ENCODE assay signal across 2 cellular contexts in the genomic region with DNA sequence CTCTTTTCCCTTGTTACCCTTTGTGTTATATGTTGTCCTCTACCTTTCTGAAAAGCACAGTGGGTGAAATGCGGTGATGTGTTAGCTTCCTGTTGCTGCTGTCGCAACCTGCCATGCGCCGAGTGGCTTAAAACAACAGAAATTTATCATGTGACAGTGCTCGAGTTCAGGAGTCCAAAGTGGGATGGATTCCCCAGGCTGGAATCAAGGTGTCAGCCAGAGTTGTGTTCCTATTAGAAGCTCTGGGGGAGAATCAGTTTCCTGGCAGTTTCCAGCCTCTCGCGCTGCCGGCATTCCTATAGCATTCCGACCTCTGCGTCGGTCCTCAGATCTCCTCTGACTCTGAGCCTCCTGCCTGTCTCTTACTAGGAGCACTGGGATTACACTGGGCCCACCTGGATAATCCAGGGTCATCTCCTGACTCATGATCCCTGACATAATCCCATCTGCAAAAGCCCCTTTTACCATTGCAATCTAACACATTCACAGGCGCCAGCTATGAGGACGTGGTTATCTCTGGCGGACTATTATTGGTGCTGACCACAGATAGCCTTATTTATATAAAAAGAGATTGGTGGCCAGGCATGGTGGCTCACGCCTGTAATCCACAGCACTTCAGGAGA.
A peak's percentile ranks its signal among the peaks of the same experiment; 100 is the strongest.
TF ChIP-seq lines count a peak whose summit lies in the region.

No MANE protein-coding gene starts in this region.

TF ChIP-seq in H1, 55 proteins besides CTCF, POLR2A, EP300 and RAD21:
- TF ChIP-seq TEAD4 (IDR thresholded peaks at IDR 0.05; ENCODE audit: low read depth, low read length): 0 out of 2 replicates have a peak, but pooled peaks have one; percentile 53
- no peak for TF ChIP-seq POU5F1 (IDR thresholded peaks at IDR 0.05; ENCODE audit: low read depth, low read length)

TF ChIP-seq in HepG2, 621 proteins besides CTCF, POLR2A, EP300 and RAD21 (continues in another document):
- TF ChIP-seq TBX2 (CRISPR knock-in tag; IDR thresholded peaks at IDR 0.05; ENCODE audit: borderline replicate concordance) (peak; percentile 90), RCOR2 (CRISPR knock-in tag; IDR thresholded peaks at IDR 0.05) (peak; percentile 39; the same call in 1 of the 2 replicates), ZNF777 (CRISPR knock-in tag; IDR thresholded peaks at IDR 0.05) (no peak), ZBTB38 (CRISPR knock-in tag; IDR thresholded peaks at IDR 0.05) (peak; percentile 18; the same call in 1 of the 2 replicates), NFE2L2 (IDR thresholded peaks at IDR 0.05; ENCODE audit: low read length) (no peak), PAF1 (CRISPR knock-in tag; IDR thresholded peaks at IDR 0.05) (no peak), NFIC (IDR thresholded peaks at IDR 0.05; ENCODE audit: low read length) (0 out of 2 replicates have a peak, but pooled peaks have one; percentile 25), REXO4 (CRISPR knock-in tag; IDR thresholded peaks at IDR 0.05; ENCODE audit: borderline replicate concordance) (no peak), RBM22 (optimal IDR thresholded peaks at IDR 0.05; ENCODE audit: low read length) (no peak), ARID2 (CRISPR knock-in tag; IDR thresholded peaks at IDR 0.05; ENCODE audit: borderline replicate concordance) (no peak), NR2F1 (CRISPR knock-in tag; IDR thresholded peaks at IDR 0.05) (peak in 1 of 2 experiments; percentile 41; a peak in 1 of 4 replicates), RFXANK (CRISPR knock-in tag; IDR thresholded peaks at IDR 0.05) (no peak), HMGA1 (CRISPR knock-in tag; conservative IDR thresholded peaks at IDR 0.05) (no peak), ZNF782 (CRISPR knock-in tag; IDR thresholded peaks at IDR 0.05; ENCODE audit: borderline replicate concordance) (no peak), ZNF337 (CRISPR knock-in tag; IDR thresholded peaks at IDR 0.05; ENCODE audit: borderline replicate concordance, low read depth) (no peak), NFYC (CRISPR knock-in tag; IDR thresholded peaks at IDR 0.05) (no peak), ZNF839 (CRISPR knock-in tag; IDR thresholded peaks at IDR 0.05; ENCODE audit: borderline replicate concordance) (no peak), SRSF1 (optimal IDR thresholded peaks at IDR 0.05; ENCODE audit: low read depth, low read length) (no peak), FLYWCH1 (CRISPR knock-in tag; IDR thresholded peaks at IDR 0.05) (no peak), SYNCRIP (IDR thresholded peaks at IDR 0.05; ENCODE audit: insufficient read depth, low read depth, low read length) (no peak), MAZ (IDR thresholded peaks at IDR 0.05; ENCODE audit: borderline replicate concordance, low read depth, low read length) (no peak), MAZ (CRISPR knock-in tag; IDR thresholded peaks at IDR 0.05; ENCODE audit: low read depth) (no peak), POLR2AphosphoS5 (IDR thresholded peaks at IDR 0.05; ENCODE audit: low read depth, low read length) (peak; percentile 87), SRF (IDR thresholded peaks at IDR 0.05; ENCODE audit: low read depth, low read length) (no peak), ZSCAN12 (CRISPR knock-in tag; IDR thresholded peaks at IDR 0.05) (no peak), ATF1 (CRISPR knock-in tag; IDR thresholded peaks at IDR 0.05) (no peak), EEA1 (CRISPR knock-in tag; IDR thresholded peaks at IDR 0.05; ENCODE audit: borderline replicate concordance) (no peak), ISL2 (CRISPR knock-in tag; IDR thresholded peaks at IDR 0.05) (peak; percentile 73), SP140L (CRISPR knock-in tag; IDR thresholded peaks at IDR 0.05; ENCODE audit: borderline replicate concordance) (no peak)
- TF ChIP-seq, protein P1, sequence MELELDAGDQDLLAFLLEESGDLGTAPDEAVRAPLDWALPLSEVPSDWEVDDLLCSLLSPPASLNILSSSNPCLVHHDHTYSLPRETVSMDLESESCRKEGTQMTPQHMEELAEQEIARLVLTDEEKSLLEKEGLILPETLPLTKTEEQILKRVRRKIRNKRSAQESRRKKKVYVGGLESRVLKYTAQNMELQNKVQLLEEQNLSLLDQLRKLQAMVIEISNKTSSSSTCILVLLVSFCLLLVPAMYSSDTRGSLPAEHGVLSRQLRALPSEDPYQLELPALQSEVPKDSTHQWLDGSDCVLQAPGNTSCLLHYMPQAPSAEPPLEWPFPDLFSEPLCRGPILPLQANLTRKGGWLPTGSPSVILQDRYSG (CRISPR knock-in tag; IDR thresholded peaks at IDR 0.05): no peak
- TF ChIP-seq, protein P2, sequence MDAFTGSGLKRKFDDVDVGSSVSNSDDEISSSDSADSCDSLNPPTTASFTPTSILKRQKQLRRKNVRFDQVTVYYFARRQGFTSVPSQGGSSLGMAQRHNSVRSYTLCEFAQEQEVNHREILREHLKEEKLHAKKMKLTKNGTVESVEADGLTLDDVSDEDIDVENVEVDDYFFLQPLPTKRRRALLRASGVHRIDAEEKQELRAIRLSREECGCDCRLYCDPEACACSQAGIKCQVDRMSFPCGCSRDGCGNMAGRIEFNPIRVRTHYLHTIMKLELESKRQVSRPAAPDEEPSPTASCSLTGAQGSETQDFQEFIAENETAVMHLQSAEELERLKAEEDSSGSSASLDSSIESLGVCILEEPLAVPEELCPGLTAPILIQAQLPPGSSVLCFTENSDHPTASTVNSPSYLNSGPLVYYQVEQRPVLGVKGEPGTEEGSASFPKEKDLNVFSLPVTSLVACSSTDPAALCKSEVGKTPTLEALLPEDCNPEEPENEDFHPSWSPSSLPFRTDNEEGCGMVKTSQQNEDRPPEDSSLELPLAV (CRISPR knock-in tag; conservative IDR thresholded peaks at IDR 0.05; ENCODE audit: low read depth): no peak
- TF ChIP-seq, protein P3, sequence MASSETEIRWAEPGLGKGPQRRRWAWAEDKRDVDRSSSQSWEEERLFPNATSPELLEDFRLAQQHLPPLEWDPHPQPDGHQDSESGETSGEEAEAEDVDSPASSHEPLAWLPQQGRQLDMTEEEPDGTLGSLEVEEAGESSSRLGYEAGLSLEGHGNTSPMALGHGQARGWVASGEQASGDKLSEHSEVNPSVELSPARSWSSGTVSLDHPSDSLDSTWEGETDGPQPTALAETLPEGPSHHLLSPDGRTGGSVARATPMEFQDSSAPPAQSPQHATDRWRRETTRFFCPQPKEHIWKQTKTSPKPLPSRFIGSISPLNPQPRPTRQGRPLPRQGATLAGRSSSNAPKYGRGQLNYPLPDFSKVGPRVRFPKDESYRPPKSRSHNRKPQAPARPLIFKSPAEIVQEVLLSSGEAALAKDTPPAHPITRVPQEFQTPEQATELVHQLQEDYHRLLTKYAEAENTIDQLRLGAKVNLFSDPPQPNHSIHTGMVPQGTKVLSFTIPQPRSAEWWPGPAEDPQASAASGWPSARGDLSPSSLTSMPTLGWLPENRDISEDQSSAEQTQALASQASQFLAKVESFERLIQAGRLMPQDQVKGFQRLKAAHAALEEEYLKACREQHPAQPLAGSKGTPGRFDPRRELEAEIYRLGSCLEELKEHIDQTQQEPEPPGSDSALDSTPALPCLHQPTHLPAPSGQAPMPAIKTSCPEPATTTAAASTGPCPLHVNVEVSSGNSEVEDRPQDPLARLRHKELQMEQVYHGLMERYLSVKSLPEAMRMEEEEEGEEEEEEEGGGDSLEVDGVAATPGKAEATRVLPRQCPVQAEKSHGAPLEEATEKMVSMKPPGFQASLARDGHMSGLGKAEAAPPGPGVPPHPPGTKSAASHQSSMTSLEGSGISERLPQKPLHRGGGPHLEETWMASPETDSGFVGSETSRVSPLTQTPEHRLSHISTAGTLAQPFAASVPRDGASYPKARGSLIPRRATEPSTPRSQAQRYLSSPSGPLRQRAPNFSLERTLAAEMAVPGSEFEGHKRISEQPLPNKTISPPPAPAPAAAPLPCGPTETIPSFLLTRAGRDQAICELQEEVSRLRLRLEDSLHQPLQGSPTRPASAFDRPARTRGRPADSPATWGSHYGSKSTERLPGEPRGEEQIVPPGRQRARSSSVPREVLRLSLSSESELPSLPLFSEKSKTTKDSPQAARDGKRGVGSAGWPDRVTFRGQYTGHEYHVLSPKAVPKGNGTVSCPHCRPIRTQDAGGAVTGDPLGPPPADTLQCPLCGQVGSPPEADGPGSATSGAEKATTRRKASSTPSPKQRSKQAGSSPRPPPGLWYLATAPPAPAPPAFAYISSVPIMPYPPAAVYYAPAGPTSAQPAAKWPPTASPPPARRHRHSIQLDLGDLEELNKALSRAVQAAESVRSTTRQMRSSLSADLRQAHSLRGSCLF (CRISPR knock-in tag; IDR thresholded peaks at IDR 0.05; ENCODE audit: borderline replicate concordance): no peak
- TF ChIP-seq, protein P4, sequence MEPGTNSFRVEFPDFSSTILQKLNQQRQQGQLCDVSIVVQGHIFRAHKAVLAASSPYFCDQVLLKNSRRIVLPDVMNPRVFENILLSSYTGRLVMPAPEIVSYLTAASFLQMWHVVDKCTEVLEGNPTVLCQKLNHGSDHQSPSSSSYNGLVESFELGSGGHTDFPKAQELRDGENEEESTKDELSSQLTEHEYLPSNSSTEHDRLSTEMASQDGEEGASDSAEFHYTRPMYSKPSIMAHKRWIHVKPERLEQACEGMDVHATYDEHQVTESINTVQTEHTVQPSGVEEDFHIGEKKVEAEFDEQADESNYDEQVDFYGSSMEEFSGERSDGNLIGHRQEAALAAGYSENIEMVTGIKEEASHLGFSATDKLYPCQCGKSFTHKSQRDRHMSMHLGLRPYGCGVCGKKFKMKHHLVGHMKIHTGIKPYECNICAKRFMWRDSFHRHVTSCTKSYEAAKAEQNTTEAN (CRISPR knock-in tag; conservative IDR thresholded peaks at IDR 0.05): 0 out of 2 replicates have a peak, but pooled peaks have one; percentile 41
- TF ChIP-seq, protein P5, sequence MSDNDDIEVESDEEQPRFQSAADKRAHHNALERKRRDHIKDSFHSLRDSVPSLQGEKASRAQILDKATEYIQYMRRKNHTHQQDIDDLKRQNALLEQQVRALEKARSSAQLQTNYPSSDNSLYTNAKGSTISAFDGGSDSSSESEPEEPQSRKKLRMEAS (IDR thresholded peaks at IDR 0.05): peak; percentile 88
- TF ChIP-seq, protein P6, sequence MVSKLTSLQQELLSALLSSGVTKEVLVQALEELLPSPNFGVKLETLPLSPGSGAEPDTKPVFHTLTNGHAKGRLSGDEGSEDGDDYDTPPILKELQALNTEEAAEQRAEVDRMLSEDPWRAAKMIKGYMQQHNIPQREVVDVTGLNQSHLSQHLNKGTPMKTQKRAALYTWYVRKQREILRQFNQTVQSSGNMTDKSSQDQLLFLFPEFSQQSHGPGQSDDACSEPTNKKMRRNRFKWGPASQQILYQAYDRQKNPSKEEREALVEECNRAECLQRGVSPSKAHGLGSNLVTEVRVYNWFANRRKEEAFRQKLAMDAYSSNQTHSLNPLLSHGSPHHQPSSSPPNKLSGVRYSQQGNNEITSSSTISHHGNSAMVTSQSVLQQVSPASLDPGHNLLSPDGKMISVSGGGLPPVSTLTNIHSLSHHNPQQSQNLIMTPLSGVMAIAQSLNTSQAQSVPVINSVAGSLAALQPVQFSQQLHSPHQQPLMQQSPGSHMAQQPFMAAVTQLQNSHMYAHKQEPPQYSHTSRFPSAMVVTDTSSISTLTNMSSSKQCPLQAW (CRISPR knock-in tag; IDR thresholded peaks at IDR 0.05): peak; percentile 29; the same call in 1 of the 2 replicates
- TF ChIP-seq, protein P7, sequence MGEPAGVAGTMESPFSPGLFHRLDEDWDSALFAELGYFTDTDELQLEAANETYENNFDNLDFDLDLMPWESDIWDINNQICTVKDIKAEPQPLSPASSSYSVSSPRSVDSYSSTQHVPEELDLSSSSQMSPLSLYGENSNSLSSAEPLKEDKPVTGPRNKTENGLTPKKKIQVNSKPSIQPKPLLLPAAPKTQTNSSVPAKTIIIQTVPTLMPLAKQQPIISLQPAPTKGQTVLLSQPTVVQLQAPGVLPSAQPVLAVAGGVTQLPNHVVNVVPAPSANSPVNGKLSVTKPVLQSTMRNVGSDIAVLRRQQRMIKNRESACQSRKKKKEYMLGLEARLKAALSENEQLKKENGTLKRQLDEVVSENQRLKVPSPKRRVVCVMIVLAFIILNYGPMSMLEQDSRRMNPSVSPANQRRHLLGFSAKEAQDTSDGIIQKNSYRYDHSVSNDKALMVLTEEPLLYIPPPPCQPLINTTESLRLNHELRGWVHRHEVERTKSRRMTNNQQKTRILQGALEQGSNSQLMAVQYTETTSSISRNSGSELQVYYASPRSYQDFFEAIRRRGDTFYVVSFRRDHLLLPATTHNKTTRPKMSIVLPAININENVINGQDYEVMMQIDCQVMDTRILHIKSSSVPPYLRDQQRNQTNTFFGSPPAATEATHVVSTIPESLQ (CRISPR knock-in tag; conservative IDR thresholded peaks at IDR 0.05): no peak
- TF ChIP-seq, protein P8, sequence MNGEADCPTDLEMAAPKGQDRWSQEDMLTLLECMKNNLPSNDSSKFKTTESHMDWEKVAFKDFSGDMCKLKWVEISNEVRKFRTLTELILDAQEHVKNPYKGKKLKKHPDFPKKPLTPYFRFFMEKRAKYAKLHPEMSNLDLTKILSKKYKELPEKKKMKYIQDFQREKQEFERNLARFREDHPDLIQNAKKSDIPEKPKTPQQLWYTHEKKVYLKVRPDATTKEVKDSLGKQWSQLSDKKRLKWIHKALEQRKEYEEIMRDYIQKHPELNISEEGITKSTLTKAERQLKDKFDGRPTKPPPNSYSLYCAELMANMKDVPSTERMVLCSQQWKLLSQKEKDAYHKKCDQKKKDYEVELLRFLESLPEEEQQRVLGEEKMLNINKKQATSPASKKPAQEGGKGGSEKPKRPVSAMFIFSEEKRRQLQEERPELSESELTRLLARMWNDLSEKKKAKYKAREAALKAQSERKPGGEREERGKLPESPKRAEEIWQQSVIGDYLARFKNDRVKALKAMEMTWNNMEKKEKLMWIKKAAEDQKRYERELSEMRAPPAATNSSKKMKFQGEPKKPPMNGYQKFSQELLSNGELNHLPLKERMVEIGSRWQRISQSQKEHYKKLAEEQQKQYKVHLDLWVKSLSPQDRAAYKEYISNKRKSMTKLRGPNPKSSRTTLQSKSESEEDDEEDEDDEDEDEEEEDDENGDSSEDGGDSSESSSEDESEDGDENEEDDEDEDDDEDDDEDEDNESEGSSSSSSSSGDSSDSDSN (CRISPR knock-in tag; IDR thresholded peaks at IDR 0.05): peak; percentile 62; the same call in 1 of the 2 replicates
- TF ChIP-seq, protein P9, sequence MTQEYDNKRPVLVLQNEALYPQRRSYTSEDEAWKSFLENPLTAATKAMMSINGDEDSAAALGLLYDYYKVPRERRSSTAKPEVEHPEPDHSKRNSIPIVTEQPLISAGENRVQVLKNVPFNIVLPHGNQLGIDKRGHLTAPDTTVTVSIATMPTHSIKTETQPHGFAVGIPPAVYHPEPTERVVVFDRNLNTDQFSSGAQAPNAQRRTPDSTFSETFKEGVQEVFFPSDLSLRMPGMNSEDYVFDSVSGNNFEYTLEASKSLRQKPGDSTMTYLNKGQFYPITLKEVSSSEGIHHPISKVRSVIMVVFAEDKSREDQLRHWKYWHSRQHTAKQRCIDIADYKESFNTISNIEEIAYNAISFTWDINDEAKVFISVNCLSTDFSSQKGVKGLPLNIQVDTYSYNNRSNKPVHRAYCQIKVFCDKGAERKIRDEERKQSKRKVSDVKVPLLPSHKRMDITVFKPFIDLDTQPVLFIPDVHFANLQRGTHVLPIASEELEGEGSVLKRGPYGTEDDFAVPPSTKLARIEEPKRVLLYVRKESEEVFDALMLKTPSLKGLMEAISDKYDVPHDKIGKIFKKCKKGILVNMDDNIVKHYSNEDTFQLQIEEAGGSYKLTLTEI (CRISPR knock-in tag; conservative IDR thresholded peaks at IDR 0.05): no peak
